Comparison of ENCODE assay signal across 10 cellular contexts in the genomic region with DNA sequence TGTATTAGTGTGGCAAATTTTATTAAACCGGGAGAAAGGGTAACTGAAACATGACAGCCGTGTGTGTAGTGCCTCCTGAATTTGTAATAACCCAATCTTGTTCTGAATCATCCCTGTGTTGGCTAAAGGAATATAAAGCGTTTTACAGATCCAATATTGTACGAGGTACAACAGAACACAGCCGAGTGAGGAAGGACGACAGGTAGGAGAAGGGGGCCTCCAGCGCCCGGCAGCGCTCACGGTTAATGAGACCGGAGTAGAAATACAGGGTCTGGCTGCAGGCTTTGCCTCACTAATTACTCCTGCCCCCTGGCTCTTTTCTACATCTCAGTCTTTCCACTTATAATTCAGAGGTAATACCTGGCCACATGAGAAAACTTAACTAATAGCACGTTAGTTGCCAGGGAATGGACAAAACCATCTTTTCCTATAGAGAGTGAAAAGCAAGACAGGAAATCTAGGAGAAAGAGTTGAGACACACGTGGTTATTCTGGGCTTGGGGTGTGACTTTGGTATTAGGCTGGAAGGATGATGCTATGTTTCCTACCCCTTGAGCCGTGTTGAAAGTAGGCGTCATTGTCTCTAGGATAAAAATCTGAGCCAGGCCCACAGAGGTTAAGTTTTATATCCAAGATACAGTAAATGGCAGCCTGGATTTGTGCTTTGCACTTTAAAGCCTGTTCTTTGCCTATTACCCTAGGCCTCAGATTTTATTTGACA. TPM values are rescaled to one million over a fixed set of nuclear protein-coding genes. Genes with fewer than 3 reads are reported as not detected.
A peak's percentile ranks its signal among the peaks of the same experiment; 100 is the strongest.
DNase-seq lines count a peak whose midpoint lies in the region; ATAC-seq and TF ChIP-seq lines count a peak whose summit lies in the region.
"Had no signal": no experiment of that assay in that cellular context is flagged by ENCODE, and none has a peak within 500 bp of the region (broad histone marks: within the 10 kb centered on the region; RNA-seq: fewer than 3 reads in every experiment).

No MANE protein-coding gene starts in this region.

- no peak for ATAC-seq in IMR-90 (ENCODE audit: low read depth)

- no peaks in the 10 kb centered on the region for H3K9me1 ChIP-seq in IMR-90 (ENCODE audit: insufficient read depth, low read length)

- peak overlapping the region; percentile 15 for H2AK5ac ChIP-seq in IMR-90 (ENCODE audit: low read depth, low read length)

- POLR2A ChIA-PET in IMR-90 (lab: Charles Lee; ENCODE audit: unreplicated experiment), result interaction anchor here (0.6 kb wide), 1 partner anchor 44 kb away, joined by 3 read pairs; no protein-coding TSS in a partner anchor

- H3K4me3 Mint-ChIP-seq in neural crest cell, result peak overlapping the region; percentile 54
- H3K4me3 Mint-ChIP-seq: CD4-positive, CD25-positive, alpha-beta regulatory T cell had no signal

- H3K4me3 ChIP-seq in BLaER1 treated with 17β-estradiol and CSF1 and Interleukin-3, amounts not matched to agents 10 nM and 100 nM, result peak overlapping the region in 1 of 10 experiments; percentile 52; a peak in 2 of 20 replicates
- H3K4me3 ChIP-seq in IMR-90 (ENCODE audit: insufficient read depth, low read depth, low read length) (no peak overlapping the region), testis (peak overlapping the region in 1 of 2 donors; percentile 59)

- in situ Hi-C loops in IMR-90 (cut with MboI; ENCODE audit: low sequenced_read_pairs), result no loop called here

- no peaks in the 10 kb centered on the region for H3K79me1 ChIP-seq in IMR-90 (ENCODE audit: low read depth in 1 of 2, low read length in 2 of 2)

- H3K9me3 ChIP-seq in BLaER1 treated with 17β-estradiol and CSF1 and Interleukin-3, amounts not matched to agents 10 nM and 100 nM (replicated peaks in 1 of 11), result no peaks in the 10 kb centered on the region
- H3K9me3 ChIP-seq in IMR-90 (ENCODE audit: control insufficient read depth, insufficient read depth, low read length) (no peaks in the 10 kb centered on the region), testis (no peaks in the 10 kb centered on the region)

- peak overlapping the region; percentile 78 for H2BK20ac ChIP-seq in IMR-90 (ENCODE audit: low read depth, low read length)

- H3K23ac ChIP-seq in IMR-90 (ENCODE audit: low read depth, low read length), result no peak overlapping the region

- H3K4me1 ChIP-seq in BLaER1 treated with 17β-estradiol and CSF1 and Interleukin-3, amounts not matched to agents 10 nM and 100 nM, result peaks cover 15 to 31% (median 26%) of the 10 kb centered on the region in 10 experiments
- H3K4me1 ChIP-seq in IMR-90 (ENCODE audit: control insufficient read depth, insufficient read depth, low read length), result peaks cover 6% of the 10 kb centered on the region
- H3K4me1 ChIP-seq in testis, result peaks cover 16% of the 10 kb centered on the region

- H3K27me3 ChIP-seq in BLaER1 treated with 17β-estradiol and CSF1 and Interleukin-3, amounts not matched to agents 10 nM and 100 nM, result peaks cover 21 to 44% (median 33%) of the 10 kb centered on the region in 11 experiments
- H3K27me3 ChIP-seq in IMR-90 (ENCODE audit: control insufficient read depth, insufficient read depth, low read length) (peaks cover 4% of the 10 kb centered on the region), testis (no peaks in the 10 kb centered on the region)

- peak overlapping the region; percentile 34 to 69; a peak in 1 of 4 replicates for H4K8ac ChIP-seq in IMR-90 (ENCODE audit: low read depth in 2 of 2, low read length in 2 of 2)

- DNase-seq in IMR-90 (no peak), ecto neural progenitor cell (ENCODE audit: low spot score) (peak; percentile 36), neural crest cell (ENCODE audit: low read depth, low spot score) (no peak), H4 (ENCODE audit: low spot score) (no peak), T-helper 1 cell (no peak), testis (no peak)
- DNase-seq in stimulated activated CD4-positive, alpha-beta T cell treated with anti-CD3 and anti-CD28 coated beads, Interleukin-2, amount 100 ng/mL, for 48 hours, result no peak
- DNase-seq: CD4-positive, CD25-positive, alpha-beta regulatory T cell; small intestine had no signal

- H2BK15ac ChIP-seq in IMR-90 (ENCODE audit: low read depth, low read length), result no peak overlapping the region; the same call in 2 of the 3 replicates

- H3K18ac ChIP-seq in IMR-90 (ENCODE audit: low read depth, low read length), result no peak overlapping the region

- no peak overlapping the region for H4K91ac ChIP-seq in IMR-90 (ENCODE audit: insufficient read depth, low read depth, low read length)

- TF ChIP-seq POLR2A in IMR-90 (IDR thresholded peaks at IDR 0.05; ENCODE audit: low read depth, low read length) (no peak; the same call in none of the 2 replicates), testis (IDR thresholded peaks at IDR 0.05) (no peak)

- no peak for TF ChIP-seq RAD21 in IMR-90 (IDR thresholded peaks at IDR 0.05; ENCODE audit: low read length)

- dilution Hi-C loops in IMR-90 (cut with HindIII; ENCODE audit: low sequenced_read_pairs, unreplicated experiment), result no loop called here

- H3K27ac Mint-ChIP-seq in neural crest cell (ENCODE audit: unreplicated experiment), result no peak overlapping the region
- H3K27ac Mint-ChIP-seq: CD4-positive, CD25-positive, alpha-beta regulatory T cell had no signal

- H2BK5ac ChIP-seq in IMR-90 (ENCODE audit: low read depth, low read length, poor library complexity, severe bottlenecking), result no peak overlapping the region

- H3K4me2 ChIP-seq in BLaER1 treated with 17β-estradiol and CSF1 and Interleukin-3, amounts not matched to agents 10 nM and 100 nM, result peak overlapping the region; percentile 92 to 100 (median 98)
- peak overlapping the region; percentile 65; the same call in 1 of the 2 replicates for H3K4me2 ChIP-seq in IMR-90 (ENCODE audit: low read depth, low read length)

- WGBS in IMR-90 (ENCODE audit: extremely low coverage in 2 of 2, insufficient read length in 1 of 2), 2 experiments, result 100% methylated on average over 1 of the region's 15 CpGs; no CpG with 5 or more reads in 1 of the 2 experiments
- WGBS in testis, 2 donors, result 57 to 72% methylated on average over 15 of the region's 15 CpGs

- CTCF ChIA-PET in IMR-90 (lab: Yijun Ruan, JAX), result interaction anchor here (1.4 kb wide), 1 partner anchor 19 kb away, joined by 4 read pairs; no protein-coding TSS in a partner anchor

- intact Hi-C loops in IMR-90 (cut with micrococcal nuclease), result no loop called here
- intact Hi-C loops in testis (cut with DNase I; ENCODE audit: low total_unique reads), result no loop called here

- peaks cover 27% of the 10 kb centered on the region for H3K27me3 Mint-ChIP-seq in neural crest cell (ENCODE audit: low read depth)

- TF ChIP-seq CTCF in IMR-90 (conservative IDR thresholded peaks at IDR 0.05; ENCODE audit: low read depth, low read length) (no peak), neural crest cell (conservative IDR thresholded peaks at IDR 0.05) (no peak), testis (IDR thresholded peaks at IDR 0.05) (no peak)

- no peaks in the 10 kb centered on the region for H3K9me3 Mint-ChIP-seq in neural crest cell

- peaks cover 36% of the 10 kb centered on the region for H3K4me1 Mint-ChIP-seq in neural crest cell

- BruUV-seq in IMR-90 (replicated peaks; lab: Mats Ljungman, UMichigan), result no TSS peak

- no peak overlapping the region for H3K56ac ChIP-seq in IMR-90 (ENCODE audit: extremely low read depth, insufficient read depth, low read length)

- H2BK120ac ChIP-seq in IMR-90 (ENCODE audit: low read depth, low read length), result peak overlapping the region; percentile 44; the same call in 1 of the 2 replicates

- H3K36me3 Mint-ChIP-seq in neural crest cell (ENCODE audit: low read depth), result no peaks in the 10 kb centered on the region
- H3K36me3 Mint-ChIP-seq: CD4-positive, CD25-positive, alpha-beta regulatory T cell had no signal

- peak overlapping the region; percentile 88 for H2AFZ ChIP-seq in IMR-90 (replicated peaks; ENCODE audit: low read length, poor library complexity)

- H3K27ac ChIP-seq in BLaER1 treated with 17β-estradiol and CSF1 and Interleukin-3, amounts not matched to agents 10 nM and 100 nM, result peak overlapping the region in 4 of 11 experiments; percentile 40 to 58 (median 47); a peak in 8 of 22 replicates
- H3K27ac ChIP-seq in IMR-90 (ENCODE audit: insufficient read depth, low read length) (no peak overlapping the region), testis (no peak overlapping the region)

- H3K9ac ChIP-seq in BLaER1 treated with 17β-estradiol and CSF1 and Interleukin-3, amounts not matched to agents 10 nM and 100 nM, result peak overlapping the region in 3 of 11 experiments; percentile 23 to 62 (median 41); a peak in 4 of 22 replicates
- H3K9ac ChIP-seq in IMR-90 (ENCODE audit: low read depth, low read length), result no peak overlapping the region; the same call in 1 of the 2 replicates

- peak overlapping the region; percentile 73 for H3K4ac ChIP-seq in IMR-90 (ENCODE audit: low read depth, low read length)

- peak overlapping the region; percentile 3 for H2AK9ac ChIP-seq in IMR-90 (replicated peaks; ENCODE audit: low read depth, low read length, poor library complexity)

- H3K36me3 ChIP-seq in BLaER1 treated with 17β-estradiol and CSF1 and Interleukin-3, amounts not matched to agents 10 nM and 100 nM, result no peaks in the 10 kb centered on the region
- H3K36me3 ChIP-seq in IMR-90 (ENCODE audit: control insufficient read depth, insufficient read depth, low read length) (no peaks in the 10 kb centered on the region), testis (ENCODE audit: low read depth, missing control alignments) (no peaks in the 10 kb centered on the region)

- peaks cover 0 to 13% (median 0%) of the 10 kb centered on the region in 11 experiments; a peak in 3 of 22 replicates for H4K20me1 ChIP-seq in BLaER1 treated with 17β-estradiol and CSF1 and Interleukin-3, amounts not matched to agents 10 nM and 100 nM
- H4K20me1 ChIP-seq in IMR-90 (ENCODE audit: insufficient read depth, low read length), result no peaks in the 10 kb centered on the region

- H3K14ac ChIP-seq in IMR-90 (replicated peaks; ENCODE audit: low read depth, low read length), result peak overlapping the region; percentile 52; the same call in 1 of the 2 replicates

- H4K5ac ChIP-seq in IMR-90 (ENCODE audit: low read depth, low read length), result no peak overlapping the region

TF ChIP-seq in IMR-90, 13 proteins besides CTCF, POLR2A, EP300 and RAD21 (continues in another document):
- TF ChIP-seq BHLHE40 (IDR thresholded peaks at IDR 0.05; ENCODE audit: low read depth, low read length), result no peak
- TF ChIP-seq RCOR1 (IDR thresholded peaks at IDR 0.05; ENCODE audit: insufficient replicate concordance, low read length), result no peak

RNA-seq across cellular contexts. Expression of a gene that starts 54.0 kb away (rescaled TPM):
- under 0.01 and 0.18 TPM in 2 replicates for total RNA-seq in IMR-90 (2012; rRNA removed)
- polyA plus RNA-seq in IMR-90 (2012; rRNA removed), result 0.29 and 0.38 TPM in 2 replicates
- polyA plus RNA-seq in IMR-90 (2012; cell fraction: cytosol; rRNA removed), result 0.25 and 0.36 TPM in 2 replicates
- polyA plus RNA-seq in IMR-90 (2012; cell fraction: nucleus; rRNA removed; ENCODE audit: low replicate concordance), result 0.39 and 0.41 TPM in 2 replicates
- 0.86 and 0.89 TPM in 2 replicates for total RNA-seq in neural crest cell
- total RNA-seq in H4 (2014; rRNA removed; shearing (Covaris generic)), result 0.14 and 0.27 TPM in 2 replicates
- 1 to 10 TPM; 2.6 TPM for total RNA-seq in testis
- 3.0 TPM for polyA plus RNA-seq in testis (ENCODE audit: insufficient read depth, low read depth, low replicate concordance)
- total RNA-seq: CD4-positive, CD25-positive, alpha-beta regulatory T cell had no signal
- polyA plus RNA-seq: CD4-positive, CD25-positive, alpha-beta regulatory T cell had no signal
